1 cellular context compared by ENCODE assay signal in genomic region chr17:77233635-77234334, GRCh38.
TF ChIP-seq lines count a peak whose summit lies in the region.

No MANE protein-coding gene starts in this region.

TF ChIP-seq in SK-N-SH, 30 proteins besides CTCF, POLR2A, EP300 and RAD21 (continued from another document):
- TF ChIP-seq PBX3 (IDR thresholded peaks at IDR 0.05) (0 out of 2 replicates have a peak, but pooled peaks have one; percentile 25), RFX5 (IDR thresholded peaks at IDR 0.05; ENCODE audit: low read length) (no peak), RXRA (IDR thresholded peaks at IDR 0.05; ENCODE audit: borderline replicate concordance, low read depth) (no peak), ELF1 (IDR thresholded peaks at IDR 0.05) (no peak), FOXJ3 (CRISPR knock-in tag; IDR thresholded peaks at IDR 0.05) (no peak), USF2 (IDR thresholded peaks at IDR 0.05; ENCODE audit: borderline replicate concordance, low read depth, low read length) (no peak), JUND (IDR thresholded peaks at IDR 0.05) (peak; percentile 54), POLR2AphosphoS5 (IDR thresholded peaks at IDR 0.05; ENCODE audit: low read depth, low read length) (peak; percentile 44; the same call in 1 of the 2 replicates), CHD2 (IDR thresholded peaks at IDR 0.05; ENCODE audit: low read length, partially characterized antibody) (no peak)
